1 cellular context compared by ENCODE assay signal in genomic region chr3:50266808-50267207, GRCh38.
TF ChIP-seq lines count a peak whose summit lies in the region.

No MANE protein-coding gene starts in this region.

TF ChIP-seq in GM23338, 12 proteins besides CTCF, POLR2A, EP300 and RAD21 (continued from another document):
- no peak for TF ChIP-seq ZNF462 (CRISPR knock-in tag; IDR thresholded peaks at IDR 0.05)
- TF ChIP-seq, protein P1, sequence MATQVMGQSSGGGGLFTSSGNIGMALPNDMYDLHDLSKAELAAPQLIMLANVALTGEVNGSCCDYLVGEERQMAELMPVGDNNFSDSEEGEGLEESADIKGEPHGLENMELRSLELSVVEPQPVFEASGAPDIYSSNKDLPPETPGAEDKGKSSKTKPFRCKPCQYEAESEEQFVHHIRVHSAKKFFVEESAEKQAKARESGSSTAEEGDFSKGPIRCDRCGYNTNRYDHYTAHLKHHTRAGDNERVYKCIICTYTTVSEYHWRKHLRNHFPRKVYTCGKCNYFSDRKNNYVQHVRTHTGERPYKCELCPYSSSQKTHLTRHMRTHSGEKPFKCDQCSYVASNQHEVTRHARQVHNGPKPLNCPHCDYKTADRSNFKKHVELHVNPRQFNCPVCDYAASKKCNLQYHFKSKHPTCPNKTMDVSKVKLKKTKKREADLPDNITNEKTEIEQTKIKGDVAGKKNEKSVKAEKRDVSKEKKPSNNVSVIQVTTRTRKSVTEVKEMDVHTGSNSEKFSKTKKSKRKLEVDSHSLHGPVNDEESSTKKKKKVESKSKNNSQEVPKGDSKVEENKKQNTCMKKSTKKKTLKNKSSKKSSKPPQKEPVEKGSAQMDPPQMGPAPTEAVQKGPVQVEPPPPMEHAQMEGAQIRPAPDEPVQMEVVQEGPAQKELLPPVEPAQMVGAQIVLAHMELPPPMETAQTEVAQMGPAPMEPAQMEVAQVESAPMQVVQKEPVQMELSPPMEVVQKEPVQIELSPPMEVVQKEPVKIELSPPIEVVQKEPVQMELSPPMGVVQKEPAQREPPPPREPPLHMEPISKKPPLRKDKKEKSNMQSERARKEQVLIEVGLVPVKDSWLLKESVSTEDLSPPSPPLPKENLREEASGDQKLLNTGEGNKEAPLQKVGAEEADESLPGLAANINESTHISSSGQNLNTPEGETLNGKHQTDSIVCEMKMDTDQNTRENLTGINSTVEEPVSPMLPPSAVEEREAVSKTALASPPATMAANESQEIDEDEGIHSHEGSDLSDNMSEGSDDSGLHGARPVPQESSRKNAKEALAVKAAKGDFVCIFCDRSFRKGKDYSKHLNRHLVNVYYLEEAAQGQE (IDR thresholded peaks at IDR 0.05; ENCODE audit: unreplicated experiment): no peak
- TF ChIP-seq NANOG (IDR thresholded peaks at IDR 0.05; ENCODE audit: borderline replicate concordance): no peak
- no peak for TF ChIP-seq EZH2 (IDR thresholded peaks at IDR 0.05; ENCODE audit: low read depth, unreplicated experiment)
- TF ChIP-seq JUNB (IDR thresholded peaks at IDR 0.05; ENCODE audit: unreplicated experiment): no peak
- no peak for TF ChIP-seq EZH2phosphoT487 (IDR thresholded peaks at IDR 0.05; ENCODE audit: unreplicated experiment)
